1 cellular context compared by ENCODE assay signal in genomic region chrX:153382563-153383482, GRCh38.
TF ChIP-seq lines count a peak whose summit lies in the region.

No MANE protein-coding gene starts in this region.

TF ChIP-seq in K562, 482 proteins besides CTCF, POLR2A, EP300 and RAD21 (continued from another document):
- TF ChIP-seq HDAC6 (IDR thresholded peaks at IDR 0.05; ENCODE audit: low read depth, low read length) (0 out of 2 replicates have a peak, but pooled peaks have one; percentile 21), ZNF740 (CRISPR knock-in tag; IDR thresholded peaks at IDR 0.05) (no peak), ZNF740 (tag; IDR thresholded peaks at IDR 0.05) (no peak), ZC3H11A (IDR thresholded peaks at IDR 0.05; ENCODE audit: low read depth, low read length) (no peak), ZNF212 (CRISPR knock-in tag; IDR thresholded peaks at IDR 0.05) (no peak), NR2F6 (CRISPR knock-in tag; IDR thresholded peaks at IDR 0.05) (no peak), ADNP (tag; IDR thresholded peaks at IDR 0.05) (peak; percentile 82)
